ENCODE assay signal across 8 cellular contexts in genomic region chr6:146700078-146700686, GRCh38.
DNase-seq lines count a peak whose midpoint lies in the region; ATAC-seq and TF ChIP-seq lines count a peak whose summit lies in the region.

No MANE protein-coding gene starts in this region.

- TF ChIP-seq CTCF in fibroblast of mammary gland (conservative IDR thresholded peaks at IDR 0.05; ENCODE audit: control insufficient read depth, insufficient read depth, low read depth, low read length) = peak; percentile 71
- peak; percentile 84 for TF ChIP-seq CTCF in neural progenitor cell (IDR thresholded peaks at IDR 0.05)

- H3K36me3 Mint-ChIP-seq in neural progenitor cell = no peaks in the 10 kb centered on the region

- H3K4me1 ChIP-seq in neural progenitor cell = no peaks in the 10 kb centered on the region

- H3K36me3 ChIP-seq in neural progenitor cell = no peaks in the 10 kb centered on the region

- no peaks in the 10 kb centered on the region for H3K9me3 ChIP-seq in neural progenitor cell (ENCODE audit: low read depth)

- H3K9ac ChIP-seq in neural progenitor cell = no peak overlapping the region

- no peaks in the 10 kb centered on the region for H4K20me1 ChIP-seq in neural progenitor cell (ENCODE audit: low read depth)

- H3K4me2 ChIP-seq in neural progenitor cell = no peak overlapping the region

- DNase-seq in DMS53 treated with DMSO at 0.1 percent for 48 hours (lab: John Stamatoyannopoulos, UW; ENCODE audit: unreplicated experiment) (peak; percentile 51), NCI-H510A treated with DMSO at 0.1 percent for 48 hours (lab: John Stamatoyannopoulos, UW) (peak; percentile 47), fibroblast of mammary gland (ENCODE audit: low read depth) (peak; percentile 87), neural progenitor cell (ENCODE audit: low spot score) (peak; percentile 82)
- DNase-seq in activated CD4-positive, alpha-beta T cell treated with anti-CD3 and anti-CD28 coated beads, Interleukin-2, amount 50 U/mL, for 1 hour = peak; percentile 24

- H3K27me3 Mint-ChIP-seq in neural progenitor cell (ENCODE audit: insufficient read depth, low read depth) = no peaks in the 10 kb centered on the region

- no peak overlapping the region for H2AFZ ChIP-seq in neural progenitor cell (replicated peaks)

- H3K4me1 Mint-ChIP-seq in neural progenitor cell = no peaks in the 10 kb centered on the region

- H3K4me3 ChIP-seq in fibroblast of mammary gland (ENCODE audit: control insufficient read depth, low read depth, low read length) (no peak overlapping the region), neural progenitor cell (no peak overlapping the region)

- no peak overlapping the region for H3K27ac ChIP-seq in neural progenitor cell

- no peaks in the 10 kb centered on the region for H3K79me2 ChIP-seq in neural progenitor cell (ENCODE audit: low read depth)

- no peak overlapping the region for H3K4me3 Mint-ChIP-seq in neural progenitor cell

- no peaks in the 10 kb centered on the region for H3K27me3 ChIP-seq in neural progenitor cell

- ATAC-seq in GM19455 (IDR thresholded peaks at IDR 0.05; ENCODE audit: unreplicated experiment) (peak; percentile 83), HG03469 (IDR thresholded peaks at IDR 0.05; ENCODE audit: unreplicated experiment) (peak; percentile 61), HG03095 (IDR thresholded peaks at IDR 0.05; ENCODE audit: unreplicated experiment) (no peak)

- no peaks in the 10 kb centered on the region for H3F3A ChIP-seq in neural progenitor cell (ENCODE audit: low read depth)

- no peak overlapping the region for H3K27ac Mint-ChIP-seq in neural progenitor cell

- no peaks in the 10 kb centered on the region for H3K9me3 Mint-ChIP-seq in neural progenitor cell

Comparison
In these comparisons a context has a peak if more than half of its experiments do, and no peak if none do; other contexts are left out.
1. DNase-seq: peak in every context shown above with its lines; median percentile 87 in fibroblast of mammary gland; 82 in neural progenitor cell; 51 in DMS53 treated with DMSO at 0.1 percent for 48 hours; 47 in NCI-H510A treated with DMSO at 0.1 percent for 48 hours; 24 in activated CD4-positive, alpha-beta T cell treated with anti-CD3 and anti-CD28 coated beads, Interleukin-2, amount 50 U/mL, for 1 hour.